ENCODE assay signal across 8 cellular contexts in the genomic region with DNA sequence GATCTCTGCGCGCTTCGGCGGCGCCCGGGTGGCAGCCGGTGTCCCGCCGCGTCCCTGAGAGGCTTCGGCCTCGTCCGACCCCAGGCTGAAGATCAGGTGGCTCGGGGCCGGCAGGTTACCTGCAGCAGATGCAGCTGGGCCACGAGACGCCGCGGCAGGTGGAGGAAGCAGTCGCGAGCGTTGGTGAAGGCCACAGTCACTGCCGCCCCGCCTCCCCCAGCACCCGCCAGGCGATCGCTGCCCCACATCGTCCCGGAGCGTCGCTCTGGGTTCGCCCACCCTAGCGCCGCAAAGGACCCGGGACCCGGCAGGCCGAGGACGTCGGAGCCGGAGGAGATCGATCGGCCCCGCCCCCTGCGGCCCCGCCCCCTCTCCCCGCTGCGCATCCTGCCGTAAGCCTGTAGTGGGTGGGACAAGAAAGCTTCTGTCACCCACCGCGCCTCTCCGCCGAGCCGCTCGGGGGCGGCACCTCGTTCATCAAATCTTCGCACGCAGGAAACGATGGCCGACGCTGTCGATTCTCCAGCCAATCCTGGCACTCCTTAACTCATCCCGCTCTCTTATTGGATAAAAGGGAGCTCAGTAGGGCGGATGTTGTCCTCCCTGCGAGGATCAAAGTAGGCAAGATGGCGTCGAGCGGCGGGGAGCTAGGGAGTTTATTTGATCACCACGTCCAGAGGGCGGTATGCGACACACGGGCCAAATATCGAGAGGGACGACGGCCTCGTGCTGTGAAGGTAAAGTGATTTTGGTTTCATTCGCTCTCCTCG. TPM values are rescaled to one million over a fixed set of nuclear protein-coding genes. Genes with fewer than 3 reads are reported as not detected.
DNase-seq lines count a peak whose midpoint lies in the region; ATAC-seq lines count a peak whose summit lies in the region.

A gene (minus strand): TSS at position 333 of the 770 bp plus-strand sequence. CDS start 85 bp downstream, at position 248.
A gene (plus strand): TSS at position 608 of the 770 bp plus-strand sequence. CDS start 19 bp downstream, at position 627.

- peak; percentile 95 for DNase-seq in DMS153 treated with DMSO at 0.1 percent for 48 hours (lab: John Stamatoyannopoulos, UW; ENCODE audit: unreplicated experiment)
- DNase-seq in OCI-M1 (lab: John Stamatoyannopoulos, UW), result peak; percentile 100
- DNase-seq in activated T-cell treated with anti-CD3 and anti-CD28 coated beads for 24 hours (ENCODE audit: low read depth), result peak; percentile 93
- peak; percentile 93 for DNase-seq in epidermal melanocyte (ENCODE audit: insufficient read length, low spot score)
- DNase-seq in middle frontal gyrus (ENCODE audit: extremely low spot score, low spot score), result peak; percentile 99
- peak; percentile 87 to 89 for DNase-seq in stimulated activated CD8-positive, alpha-beta memory T cell treated with anti-CD3 and anti-CD28 coated beads, Interleukin-2, amount 100 ng/mL, for 48 hours (ENCODE audit: low read depth in 2 of 2)

- H3K36me3 Mint-ChIP-seq in IgD-negative memory B cell, result peaks cover 2% of the 10 kb centered on the region

- no peaks in the 10 kb centered on the region for H3K27me3 Mint-ChIP-seq in IgD-negative memory B cell

- H3K9me3 Mint-ChIP-seq in IgD-negative memory B cell, result no peaks in the 10 kb centered on the region

- H3K4me3 Mint-ChIP-seq in IgD-negative memory B cell, result peak within 1 kb of the TSS; percentile 87 to 98 (median 97)

- peak; percentile 95 for ATAC-seq in GM21529 (IDR thresholded peaks at IDR 0.05; ENCODE audit: unreplicated experiment)

- H3K27ac Mint-ChIP-seq in IgD-negative memory B cell, result peak within 1 kb of the TSS; percentile 83 to 99 (median 91)

- peaks cover 19 to 29% (median 23%) of the 10 kb centered on the region in 3 donors for H3K4me1 Mint-ChIP-seq in IgD-negative memory B cell

RNA-seq across cellular contexts. Expression of the first gene that starts in this region (rescaled TPM):
- polyA plus RNA-seq in IgD-negative memory B cell, result 6.2 TPM

RNA-seq across cellular contexts. Expression of the second gene that starts in this region (rescaled TPM):
- polyA plus RNA-seq in IgD-negative memory B cell, result 26.6 TPM

Comparison
In these comparisons a context has a peak if more than half of its experiments do, and no peak if none do; other contexts are left out.
1. Peak in every context shown above with its lines: DNase-seq and ATAC-seq.